ENCODE assay signal across 12 cellular contexts in genomic region chr2:47298739-47299138, GRCh38.
A peak's percentile ranks its signal among the peaks of the same experiment; 100 is the strongest.
DNase-seq lines count a peak whose midpoint lies in the region; TF ChIP-seq lines count a peak whose summit lies in the region.
"Had no signal": no experiment of that assay in that cellular context is flagged by ENCODE, and none has a peak within 500 bp of the region (broad histone marks: within the 10 kb centered on the region; RNA-seq: fewer than 3 reads in every experiment).

No MANE protein-coding gene starts in this region.

- peaks cover 92% of the 10 kb centered on the region for H3K4me1 Mint-ChIP-seq in CD14-positive monocyte
- peaks cover 27% of the 10 kb centered on the region for H3K4me1 Mint-ChIP-seq in HFFc6 (ENCODE audit: low read depth)
- peaks cover 85% of the 10 kb centered on the region for H3K4me1 Mint-ChIP-seq in dendritic cell treated with granulocyte-macrophage colony-stimulating factor and Interleukin-4, amounts not matched to agents 40 ng/mL and 50 ng/mL, for 4 days (ENCODE audit: low read depth)

- H3K27ac ChIP-seq in skeletal muscle tissue (ENCODE audit: low read depth, low read length): peak overlapping the region; percentile 30

- no peaks in the 10 kb centered on the region for H3K9me3 ChIP-seq in skeletal muscle tissue (ENCODE audit: control insufficient read depth in 3 of 3, low read length in 3 of 3)
- H3K9me3 ChIP-seq: BE2C had no signal

- TF ChIP-seq CTCF in CD14-positive monocyte (IDR thresholded peaks at IDR 0.05): no peak
- TF ChIP-seq CTCF in HFFc6 (IDR thresholded peaks at IDR 0.05): no peak

- H3K27me3 Mint-ChIP-seq in CD14-positive monocyte (ENCODE audit: low read depth in 3 of 3) (peaks cover 0 to 2% (median 1%) of the 10 kb centered on the region in 3 donors), HFFc6 (ENCODE audit: insufficient read depth) (peaks cover 10% of the 10 kb centered on the region)
- H3K27me3 Mint-ChIP-seq in dendritic cell treated with granulocyte-macrophage colony-stimulating factor and Interleukin-4, amounts not matched to agents 40 ng/mL and 50 ng/mL, for 4 days: no peaks in the 10 kb centered on the region

- no peaks in the 10 kb centered on the region for H3K36me3 ChIP-seq in skeletal muscle tissue (ENCODE audit: control insufficient read depth in 3 of 3, insufficient read depth in 3 of 3, low read length in 3 of 3)
- H3K36me3 ChIP-seq: BE2C had no signal

- peaks cover 9 to 29% (median 23%) of the 10 kb centered on the region in 3 donors for H3K4me1 ChIP-seq in skeletal muscle tissue (ENCODE audit: control insufficient read depth in 3 of 3, insufficient read depth in 3 of 3, low read length in 3 of 3)

- peaks cover 0 to 3% of the 10 kb centered on the region in 2 donors for H3K36me3 Mint-ChIP-seq in CD14-positive monocyte
- H3K36me3 Mint-ChIP-seq in HFFc6 (ENCODE audit: low read depth): no peaks in the 10 kb centered on the region
- H3K36me3 Mint-ChIP-seq in dendritic cell treated with granulocyte-macrophage colony-stimulating factor and Interleukin-4, amounts not matched to agents 40 ng/mL and 50 ng/mL, for 4 days (ENCODE audit: low read depth): no peaks in the 10 kb centered on the region
- H3K36me3 Mint-ChIP-seq: CD8-positive, alpha-beta memory T cell had no signal

- intact Hi-C loops in CD14-positive monocyte (cut with micrococcal nuclease): no loop called here
- intact Hi-C loops in dendritic cell treated with granulocyte-macrophage colony-stimulating factor and Interleukin-4, amounts not matched to agents 40 ng/mL and 50 ng/mL, for 4 days (cut with micrococcal nuclease): no loop called here

- H3K9me3 Mint-ChIP-seq in CD14-positive monocyte (no peaks in the 10 kb centered on the region), HFFc6 (no peaks in the 10 kb centered on the region)
- no peaks in the 10 kb centered on the region for H3K9me3 Mint-ChIP-seq in dendritic cell treated with granulocyte-macrophage colony-stimulating factor and Interleukin-4, amounts not matched to agents 40 ng/mL and 50 ng/mL, for 4 days
- H3K9me3 Mint-ChIP-seq: CD8-positive, alpha-beta memory T cell; GM23338 had no signal

- DNase-seq in CD14-positive monocyte (ENCODE audit: low spot score) (no peak), HFFc6 (no peak), D341Med (ENCODE audit: low spot score) (no peak), amygdala (lab: John Stamatoyannopoulos, UW) (no peak), SHP77 (lab: John Stamatoyannopoulos, UW) (no peak)
- DNase-seq: BE2C; CD8-positive, alpha-beta memory T cell; DMS 273 treated with DMSO at 0.1 percent for 48 hours; H7 had no signal

- H3K4me3 Mint-ChIP-seq in CD14-positive monocyte (no peak overlapping the region), HFFc6 (no peak overlapping the region)
- H3K4me3 Mint-ChIP-seq in dendritic cell treated with granulocyte-macrophage colony-stimulating factor and Interleukin-4, amounts not matched to agents 40 ng/mL and 50 ng/mL, for 4 days: no peak overlapping the region
- H3K4me3 Mint-ChIP-seq: CD8-positive, alpha-beta memory T cell; GM23338 had no signal

- no peak overlapping the region for H3K9ac ChIP-seq in skeletal muscle tissue (ENCODE audit: low read depth in 1 of 3, low read length in 3 of 3)

- no peaks in the 10 kb centered on the region for H3K27me3 ChIP-seq in skeletal muscle tissue (ENCODE audit: control insufficient read depth in 3 of 3, insufficient read depth in 3 of 3, low read length in 3 of 3)
- H3K27me3 ChIP-seq: BE2C had no signal

- no peak overlapping the region for H3K4me3 ChIP-seq in skeletal muscle tissue (ENCODE audit: low read length in 3 of 3)
- H3K4me3 ChIP-seq: GM23338 had no signal

- H3K27ac Mint-ChIP-seq in CD14-positive monocyte (peak overlapping the region; percentile 23 to 96 (median 92)), HFFc6 (peak overlapping the region; percentile 3)
- peak overlapping the region; percentile 87 for H3K27ac Mint-ChIP-seq in dendritic cell treated with granulocyte-macrophage colony-stimulating factor and Interleukin-4, amounts not matched to agents 40 ng/mL and 50 ng/mL, for 4 days
- H3K27ac Mint-ChIP-seq: CD8-positive, alpha-beta memory T cell; GM23338 had no signal

Comparison
In these comparisons a context has a peak if more than half of its experiments do, and no peak if none do; other contexts are left out.
1. H3K27ac Mint-ChIP-seq: peak in every context shown above with its lines; median percentile 92 in CD14-positive monocyte; 87 in dendritic cell treated with granulocyte-macrophage colony-stimulating factor and Interleukin-4, amounts not matched to agents 40 ng/mL and 50 ng/mL, for 4 days; 3 in HFFc6.